22 cellular contexts compared by ENCODE assay signal in the genomic region with DNA sequence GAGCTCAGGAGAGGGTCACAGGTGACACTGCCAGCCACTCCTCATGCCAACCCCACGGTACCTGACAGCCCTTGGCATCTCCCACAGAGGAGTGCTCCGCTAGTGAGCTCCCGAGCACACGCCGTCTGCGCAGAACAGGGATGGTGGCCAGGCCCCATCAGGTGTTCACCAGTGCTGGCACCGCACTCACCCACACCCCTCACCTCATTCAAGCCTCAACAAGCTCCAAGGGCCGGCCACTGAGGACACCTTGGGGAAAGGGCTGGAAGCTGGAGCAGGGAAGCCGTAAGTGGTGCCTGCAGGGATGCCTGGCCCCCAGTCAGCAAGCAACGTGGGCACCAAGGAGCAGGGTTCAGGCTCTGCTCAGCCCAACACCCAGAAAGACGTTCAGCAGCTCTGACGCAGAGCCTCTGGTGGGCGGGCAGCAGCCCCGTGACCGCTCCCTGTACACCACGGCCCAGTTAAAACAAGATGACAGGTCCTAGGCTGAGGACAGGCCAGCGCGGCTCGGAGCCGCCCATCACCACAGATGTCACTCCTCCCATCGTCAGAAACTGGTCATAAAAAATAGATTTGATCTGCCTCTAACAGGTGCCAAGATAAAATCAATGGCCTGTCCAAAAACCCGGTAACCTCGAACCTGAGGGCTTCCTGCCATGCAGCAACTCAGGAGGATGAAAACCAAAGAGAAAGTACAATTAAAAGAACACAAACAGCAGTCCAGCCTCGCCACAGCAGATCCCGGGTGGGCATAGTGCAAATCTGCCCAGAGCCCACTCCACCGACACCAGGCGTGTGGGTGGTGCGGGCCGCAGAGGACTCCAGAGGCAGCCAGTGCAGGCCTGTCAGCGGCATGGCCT.
DNase-seq lines count a peak whose midpoint lies in the region; ATAC-seq and TF ChIP-seq lines count a peak whose summit lies in the region.
"Had no signal": no experiment of that assay in that cellular context is flagged by ENCODE, and none has a peak within 500 bp of the region (broad histone marks: within the 10 kb centered on the region; RNA-seq: fewer than 3 reads in every experiment).

No MANE protein-coding gene starts in this region.

- no peak overlapping the region for H3K4me3 Mint-ChIP-seq in nephron progenitor cell
- H3K4me3 Mint-ChIP-seq in stimulated activated naive B cell treated with anti-CD40 and anti-IgM and Interleukin-4, amounts not matched to agents 10 μg/mL and 1 μg/mL and 100 μg/mL, for 72 hours: no peak overlapping the region
- H3K4me3 Mint-ChIP-seq: CD4-positive, alpha-beta memory T cell had no signal

- H3K27me3 Mint-ChIP-seq in nephron progenitor cell (ENCODE audit: low read depth, poor library complexity): no peaks in the 10 kb centered on the region
- H3K27me3 Mint-ChIP-seq in stimulated activated naive B cell treated with anti-CD40 and anti-IgM and Interleukin-4, amounts not matched to agents 10 μg/mL and 1 μg/mL and 100 μg/mL, for 72 hours: no peaks in the 10 kb centered on the region

- H3K36me3 ChIP-seq in HEK293 (ENCODE audit: control insufficient read depth in 2 of 2, insufficient read depth in 1 of 2, low read length in 2 of 2): peaks cover 0 to 2% of the 10 kb centered on the region in 2 experiments; a peak in 1 of 3 replicates
- H3K36me3 ChIP-seq: SJCRH30 had no signal

- POLR2A ChIA-PET in HEK293 (lab: Yijun Ruan, JAX): no interaction called here

- H3K36me3 Mint-ChIP-seq in nephron progenitor cell (ENCODE audit: low read depth): peaks cover 37% of the 10 kb centered on the region
- H3K36me3 Mint-ChIP-seq in stimulated activated naive B cell treated with anti-CD40 and anti-IgM and Interleukin-4, amounts not matched to agents 10 μg/mL and 1 μg/mL and 100 μg/mL, for 72 hours: peaks cover 52 to 69% of the 10 kb centered on the region in 2 donors

- TF ChIP-seq CTCF in HEK293 (tag by site-specific recombination; IDR thresholded peaks at IDR 0.05): no peak
- no peak for TF ChIP-seq CTCF in VCaP (conservative IDR thresholded peaks at IDR 0.05)
- no peak for TF ChIP-seq CTCF in nephron progenitor cell (IDR thresholded peaks at IDR 0.05)

- no peak for ATAC-seq in stimulated activated naive B cell treated with anti-CD40 and anti-IgM and Interleukin-4, amounts not matched to agents 10 μg/mL and 1 μg/mL and 100 μg/mL, for 72 hours (replicated peaks)
- no peak for ATAC-seq in GM19455 (IDR thresholded peaks at IDR 0.05; ENCODE audit: unreplicated experiment)
- ATAC-seq: HCT116, Panc1 had no signal

- H3K27ac Mint-ChIP-seq in nephron progenitor cell: peak overlapping the region; percentile 42
- peak overlapping the region; percentile 47 for H3K27ac Mint-ChIP-seq in stimulated activated naive B cell treated with anti-CD40 and anti-IgM and Interleukin-4, amounts not matched to agents 10 μg/mL and 1 μg/mL and 100 μg/mL, for 72 hours

- peaks cover 16% of the 10 kb centered on the region for H3K9me3 Mint-ChIP-seq in nephron progenitor cell
- H3K9me3 Mint-ChIP-seq in stimulated activated naive B cell treated with anti-CD40 and anti-IgM and Interleukin-4, amounts not matched to agents 10 μg/mL and 1 μg/mL and 100 μg/mL, for 72 hours: peaks cover 9 to 11% of the 10 kb centered on the region in 2 donors

- H3K27ac ChIP-seq in HEK293 (ENCODE audit: extremely low read depth, low read depth, low read length): no peak overlapping the region
- peak overlapping the region; percentile 23; the same call in 1 of the 2 replicates for H3K27ac ChIP-seq in VCaP
- H3K27ac ChIP-seq: GM23248, SJCRH30 had no signal

- peaks cover 13% of the 10 kb centered on the region for H3K4me1 Mint-ChIP-seq in nephron progenitor cell
- peaks cover 11 to 19% of the 10 kb centered on the region in 2 donors for H3K4me1 Mint-ChIP-seq in stimulated activated naive B cell treated with anti-CD40 and anti-IgM and Interleukin-4, amounts not matched to agents 10 μg/mL and 1 μg/mL and 100 μg/mL, for 72 hours

- DNase-seq in nephron progenitor cell (no peak), COLO668 (lab: John Stamatoyannopoulos, UW; ENCODE audit: unreplicated experiment) (no peak)
- DNase-seq in stimulated activated naive B cell treated with anti-CD40 and anti-IgM and Interleukin-4, amounts not matched to agents 10 μg/mL and 1 μg/mL and 100 μg/mL, for 72 hours: no peak
- no peak for DNase-seq in activated CD8-positive, alpha-beta memory T cell treated with anti-CD3 and anti-CD28 coated beads, Interleukin-2, amount 50 U/mL, for 4 hours
- DNase-seq: Calu3; CD4-positive, alpha-beta memory T cell; DMS153; GM23248; Karpas-422; NCI-H1694; NCI-H2081; NCI-H2171; NCI-H345; NCI-H524; NCI-H774; NK-92 treated with Interleukin-12 subunit alpha and Interleukin-12 subunit beta, amount 100 ng/mL, for 24 hours; SJCRH30 had no signal

- no peak overlapping the region for H3K4me3 ChIP-seq in HEK293 (ENCODE audit: low read depth, low read length)
- H3K4me3 ChIP-seq: GM23248, SJCRH30 had no signal

- no peaks in the 10 kb centered on the region for H3K9me3 ChIP-seq in HEK293 (ENCODE audit: control insufficient read depth, insufficient read depth, low read depth, low read length)
- H3K9me3 ChIP-seq: SJCRH30 had no signal

- CTCF ChIA-PET in HEK293 (lab: Yijun Ruan, JAX): interaction anchor here (0.6 kb wide), 1 partner anchor 233 kb away, joined by 3 read pairs; no protein-coding TSS in a partner anchor

- no peaks in the 10 kb centered on the region for H3K4me1 ChIP-seq in HEK293 (ENCODE audit: control insufficient read depth, insufficient read depth, low read length)
- H3K4me1 ChIP-seq: SJCRH30 had no signal

TF ChIP-seq in HEK293, 187 proteins besides CTCF, POLR2A, EP300 and RAD21:
- no peak for TF ChIP-seq YY1 (tag by site-specific recombination; IDR thresholded peaks at IDR 0.05)
- peak; percentile 28; the same call in 1 of the 2 replicates for TF ChIP-seq EGR2 (tag by site-specific recombination; IDR thresholded peaks at IDR 0.05; ENCODE audit: low read depth)
- peak; percentile 34; the same call in 1 of the 2 replicates for TF ChIP-seq ZFHX2 (tag by site-specific recombination; conservative IDR thresholded peaks at IDR 0.05)
- TF ChIP-seq, protein P1, sequence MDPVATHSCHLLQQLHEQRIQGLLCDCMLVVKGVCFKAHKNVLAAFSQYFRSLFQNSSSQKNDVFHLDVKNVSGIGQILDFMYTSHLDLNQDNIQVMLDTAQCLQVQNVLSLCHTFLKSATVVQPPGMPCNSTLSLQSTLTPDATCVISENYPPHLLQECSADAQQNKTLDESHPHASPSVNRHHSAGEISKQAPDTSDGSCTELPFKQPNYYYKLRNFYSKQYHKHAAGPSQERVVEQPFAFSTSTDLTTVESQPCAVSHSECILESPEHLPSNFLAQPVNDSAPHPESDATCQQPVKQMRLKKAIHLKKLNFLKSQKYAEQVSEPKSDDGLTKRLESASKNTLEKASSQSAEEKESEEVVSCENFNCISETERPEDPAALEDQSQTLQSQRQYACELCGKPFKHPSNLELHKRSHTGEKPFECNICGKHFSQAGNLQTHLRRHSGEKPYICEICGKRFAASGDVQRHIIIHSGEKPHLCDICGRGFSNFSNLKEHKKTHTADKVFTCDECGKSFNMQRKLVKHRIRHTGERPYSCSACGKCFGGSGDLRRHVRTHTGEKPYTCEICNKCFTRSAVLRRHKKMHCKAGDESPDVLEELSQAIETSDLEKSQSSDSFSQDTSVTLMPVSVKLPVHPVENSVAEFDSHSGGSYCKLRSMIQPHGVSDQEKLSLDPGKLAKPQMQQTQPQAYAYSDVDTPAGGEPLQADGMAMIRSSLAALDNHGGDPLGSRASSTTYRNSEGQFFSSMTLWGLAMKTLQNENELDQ (tag by site-specific recombination; IDR thresholded peaks at IDR 0.05; ENCODE audit: low read depth): no peak
- TF ChIP-seq HOXA7 (CRISPR knock-in tag; IDR thresholded peaks at IDR 0.05; ENCODE audit: borderline replicate concordance): no peak
- no peak for TF ChIP-seq ZNF146 (tag by site-specific recombination; IDR thresholded peaks at IDR 0.05)
- TF ChIP-seq, protein P2, sequence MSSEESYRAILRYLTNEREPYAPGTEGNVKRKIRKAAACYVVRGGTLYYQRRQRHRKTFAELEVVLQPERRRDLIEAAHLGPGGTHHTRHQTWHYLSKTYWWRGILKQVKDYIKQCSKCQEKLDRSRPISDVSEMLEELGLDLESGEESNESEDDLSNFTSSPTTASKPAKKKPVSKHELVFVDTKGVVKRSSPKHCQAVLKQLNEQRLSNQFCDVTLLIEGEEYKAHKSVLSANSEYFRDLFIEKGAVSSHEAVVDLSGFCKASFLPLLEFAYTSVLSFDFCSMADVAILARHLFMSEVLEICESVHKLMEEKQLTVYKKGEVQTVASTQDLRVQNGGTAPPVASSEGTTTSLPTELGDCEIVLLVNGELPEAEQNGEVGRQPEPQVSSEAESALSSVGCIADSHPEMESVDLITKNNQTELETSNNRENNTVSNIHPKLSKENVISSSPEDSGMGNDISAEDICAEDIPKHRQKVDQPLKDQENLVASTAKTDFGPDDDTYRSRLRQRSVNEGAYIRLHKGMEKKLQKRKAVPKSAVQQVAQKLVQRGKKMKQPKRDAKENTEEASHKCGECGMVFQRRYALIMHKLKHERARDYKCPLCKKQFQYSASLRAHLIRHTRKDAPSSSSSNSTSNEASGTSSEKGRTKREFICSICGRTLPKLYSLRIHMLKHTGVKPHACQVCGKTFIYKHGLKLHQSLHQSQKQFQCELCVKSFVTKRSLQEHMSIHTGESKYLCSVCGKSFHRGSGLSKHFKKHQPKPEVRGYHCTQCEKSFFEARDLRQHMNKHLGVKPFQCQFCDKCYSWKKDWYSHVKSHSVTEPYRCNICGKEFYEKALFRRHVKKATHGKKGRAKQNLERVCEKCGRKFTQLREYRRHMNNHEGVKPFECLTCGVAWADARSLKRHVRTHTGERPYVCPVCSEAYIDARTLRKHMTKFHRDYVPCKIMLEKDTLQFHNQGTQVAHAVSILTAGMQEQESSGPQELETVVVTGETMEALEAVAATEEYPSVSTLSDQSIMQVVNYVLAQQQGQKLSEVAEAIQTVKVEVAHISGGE (tag by site-specific recombination; conservative IDR thresholded peaks at IDR 0.05; ENCODE audit: low read depth): no peak
